8 cellular contexts compared by ENCODE assay signal in the genomic region with DNA sequence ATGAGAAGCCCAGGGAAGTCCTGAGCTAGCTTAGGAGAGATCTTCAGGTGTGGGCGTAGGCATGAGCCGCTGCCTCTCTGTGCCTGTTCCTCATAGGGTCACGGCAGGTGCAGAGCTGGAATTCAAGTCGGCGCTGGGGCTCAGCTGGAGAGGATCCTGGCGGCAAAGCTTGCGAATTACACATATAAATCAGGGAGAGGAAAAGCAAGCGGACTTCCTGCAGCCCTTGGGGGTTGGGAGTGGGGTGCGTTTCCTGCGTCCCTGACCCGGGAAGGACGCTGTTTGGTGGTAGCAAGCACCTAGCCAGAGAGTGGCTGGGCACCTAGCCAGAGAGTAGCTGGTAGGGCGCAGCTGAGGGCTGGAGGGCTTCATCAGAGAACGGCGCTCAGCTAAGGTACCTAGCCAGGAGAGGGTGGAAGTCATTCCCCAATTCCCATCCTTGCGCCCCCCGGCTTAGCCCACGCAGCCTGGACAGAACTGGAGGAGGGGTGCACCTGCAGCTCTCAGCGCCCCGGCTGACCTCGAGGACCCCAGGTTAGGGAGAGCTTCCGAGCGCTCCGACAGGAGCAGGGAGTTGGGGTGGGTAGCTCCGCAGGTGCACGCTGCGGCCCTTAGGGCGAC. TPM values are rescaled to one million over a fixed set of nuclear protein-coding genes. Genes with fewer than 3 reads are reported as not detected.
DNase-seq lines count a peak whose midpoint lies in the region; ATAC-seq and TF ChIP-seq lines count a peak whose summit lies in the region.

No MANE protein-coding gene starts in this region.

- no peaks in the 10 kb centered on the region for H3K27me3 ChIP-seq in uterus

- H3K36me3 Mint-ChIP-seq in activated T-helper 17 cell treated with anti-CD3 and anti-CD28 coated beads, Interleukin-2, amount 50 U/mL, for 72 hours (ENCODE audit: low read depth): no peaks in the 10 kb centered on the region
- no peaks in the 10 kb centered on the region for H3K36me3 Mint-ChIP-seq in natural killer cell

- ATAC-seq in HG02973 (IDR thresholded peaks at IDR 0.05; ENCODE audit: unreplicated experiment) (peak; percentile 2), natural killer cell (no peak)
- no peak for ATAC-seq in activated T-helper 17 cell treated with anti-CD3 and anti-CD28 coated beads, Interleukin-2, amount 50 U/mL, for 72 hours (replicated peaks)

- intact Hi-C loops in natural killer cell (cut with micrococcal nuclease) (no loop called here), uterus (cut with DNase I; ENCODE audit: low total_unique reads) (loop anchor here (10.0 kb wide), 1 partner anchor 67 kb away; a partner anchor contains a TSS)

- H3K36me3 ChIP-seq in uterus: no peaks in the 10 kb centered on the region

- no peaks in the 10 kb centered on the region for H3K9me3 ChIP-seq in uterus

- H3K4me3 ChIP-seq in uterus: peak overlapping the region; percentile 41 to 46

- H3K4me1 Mint-ChIP-seq in activated T-helper 17 cell treated with anti-CD3 and anti-CD28 coated beads, Interleukin-2, amount 50 U/mL, for 72 hours: peaks cover 12% of the 10 kb centered on the region
- H3K4me1 Mint-ChIP-seq in natural killer cell: peaks cover 13 to 29% of the 10 kb centered on the region in 2 donors

- no peaks in the 10 kb centered on the region for H3K9me3 Mint-ChIP-seq in activated T-helper 17 cell treated with anti-CD3 and anti-CD28 coated beads, Interleukin-2, amount 50 U/mL, for 72 hours
- no peaks in the 10 kb centered on the region for H3K9me3 Mint-ChIP-seq in natural killer cell

- H3K27me3 Mint-ChIP-seq in activated T-helper 17 cell treated with anti-CD3 and anti-CD28 coated beads, Interleukin-2, amount 50 U/mL, for 72 hours: peaks cover 24% of the 10 kb centered on the region
- peaks cover 22 to 27% of the 10 kb centered on the region in 2 donors for H3K27me3 Mint-ChIP-seq in natural killer cell (ENCODE audit: low read depth in 2 of 2)

- peak overlapping the region; percentile 70 for H3K4me3 Mint-ChIP-seq in activated T-helper 17 cell treated with anti-CD3 and anti-CD28 coated beads, Interleukin-2, amount 50 U/mL, for 72 hours
- H3K4me3 Mint-ChIP-seq in natural killer cell: peak overlapping the region; percentile 71

- DNase-seq in ELF-1 (ENCODE audit: low read depth, low spot score) (peak; percentile 87), NCI-H2196 treated with DMSO at 0.1 percent for 48 hours (lab: John Stamatoyannopoulos, UW; ENCODE audit: unreplicated experiment) (peak; percentile 79), fibroblast of the conjunctiva (ENCODE audit: low read depth) (peak; percentile 3), natural killer cell (no peak), uterus (peak; percentile 54), NOMO-1 (lab: John Stamatoyannopoulos, UW; ENCODE audit: unreplicated experiment in 2 of 2) (no peak)

- peak overlapping the region; percentile 43 to 57 for H3K27ac ChIP-seq in uterus

- no peak overlapping the region for H3K27ac Mint-ChIP-seq in activated T-helper 17 cell treated with anti-CD3 and anti-CD28 coated beads, Interleukin-2, amount 50 U/mL, for 72 hours
- no peak overlapping the region for H3K27ac Mint-ChIP-seq in natural killer cell

- H3K4me1 ChIP-seq in uterus: peaks cover 0 to 5% of the 10 kb centered on the region in 2 donors

- TF ChIP-seq POLR2A in uterus (IDR thresholded peaks at IDR 0.05): no peak

- TF ChIP-seq CTCF in natural killer cell (IDR thresholded peaks at IDR 0.05) (no peak), uterus (IDR thresholded peaks at IDR 0.05) (peak in 1 of 4 experiments; percentile 30)

RNA-seq across cellular contexts. Expression of a gene that starts 0.5 kb away (rescaled TPM):
- under 1 TPM; 0.24 to 0.40 TPM for total RNA-seq in activated T-helper 17 cell treated with anti-CD3 and anti-CD28 coated beads, Interleukin-2, amount 50 U/mL, for 72 hours
- total RNA-seq in natural killer cell (under 1 TPM in 1 of 3 donors, not detected in 2; 0.05 TPM), uterus (1 to 10 TPM in 2 of 4 donors, under 1 TPM in 1, not detected in 1; under 0.01 to 6.1 (median 1.3) TPM)

Comparison
In these comparisons a context has a peak if more than half of its experiments do, and no peak if none do; other contexts are left out.
1. DNase-seq: peak in ELF-1 (single experiment), NCI-H2196 treated with DMSO at 0.1 percent for 48 hours (single experiment), fibroblast of the conjunctiva (single experiment) and uterus (2 of 2); none in natural killer cell (single experiment) and NOMO-1 (0 of 2).